9 cellular contexts compared by ENCODE assay signal in the genomic region with DNA sequence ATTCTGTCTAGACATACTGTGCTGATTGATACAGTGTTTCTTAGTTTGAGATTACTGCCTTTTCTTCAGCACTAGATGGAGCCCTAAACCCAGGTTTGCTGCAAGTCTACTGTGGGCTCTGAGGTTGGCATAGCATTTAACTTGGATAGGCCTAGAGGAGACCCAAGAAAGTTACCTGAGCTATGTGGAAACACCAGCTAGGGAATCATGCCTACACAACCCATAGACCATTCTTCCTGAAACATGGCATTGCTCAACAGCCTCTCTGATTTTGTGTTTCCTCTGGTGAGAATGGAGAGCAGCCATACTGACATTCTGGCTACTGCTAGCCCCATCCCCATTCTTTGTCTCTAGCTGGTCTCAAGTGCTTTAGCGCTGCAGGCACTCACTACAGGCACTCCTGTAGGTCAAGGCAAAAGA.
DNase-seq lines count a peak whose midpoint lies in the region; ATAC-seq and TF ChIP-seq lines count a peak whose summit lies in the region.
"Had no signal": no experiment of that assay in that cellular context is flagged by ENCODE, and none has a peak within 500 bp of the region (broad histone marks: within the 10 kb centered on the region; RNA-seq: fewer than 3 reads in every experiment).

No MANE protein-coding gene starts in this region.

- DNase-seq in GM04504 (ENCODE audit: low read depth) (peak; percentile 24), RKO (ENCODE audit: low spot score) (peak; percentile 82), foreskin keratinocyte (peak; percentile 37 to 62), upper lobe of left lung (no peak), amygdala (lab: John Stamatoyannopoulos, UW) (no peak), mucosa of gallbladder (ENCODE audit: low spot score) (no peak)

- TF ChIP-seq CTCF in foreskin keratinocyte (conservative IDR thresholded peaks at IDR 0.05) (peak; percentile 85), upper lobe of left lung (IDR thresholded peaks at IDR 0.05) (peak in 3 of 6 experiments; percentile 27 to 59 (median 53))

- H3K27me3 ChIP-seq in foreskin keratinocyte (no peaks in the 10 kb centered on the region), upper lobe of left lung (no peaks in the 10 kb centered on the region)
- H3K27me3 ChIP-seq: adrenal gland had no signal

- H3K4me1 ChIP-seq in foreskin keratinocyte (peaks cover 11% of the 10 kb centered on the region), upper lobe of left lung (no peaks in the 10 kb centered on the region)
- H3K4me1 ChIP-seq: adrenal gland had no signal

- H3K9me3 ChIP-seq in upper lobe of left lung = no peaks in the 10 kb centered on the region
- H3K9me3 ChIP-seq: adrenal gland had no signal

- ATAC-seq in GM21423 (IDR thresholded peaks at IDR 0.05; ENCODE audit: unreplicated experiment) (peak; percentile 83), HG03571 (IDR thresholded peaks at IDR 0.05; ENCODE audit: unreplicated experiment) (peak; percentile 78), foreskin keratinocyte (peak; percentile 95), upper lobe of left lung (ENCODE audit: low FRiP score in 2 of 2) (peak; percentile 63 to 69)

- no peak overlapping the region for H3K27ac ChIP-seq in foreskin keratinocyte
- no peak overlapping the region for H3K27ac ChIP-seq in upper lobe of left lung
- H3K27ac ChIP-seq: adrenal gland had no signal

- no peaks in the 10 kb centered on the region for H3K36me3 ChIP-seq in upper lobe of left lung
- H3K36me3 ChIP-seq: adrenal gland had no signal

- TF ChIP-seq EP300 in upper lobe of left lung (IDR thresholded peaks at IDR 0.05) = no peak

- WGBS in upper lobe of left lung, 2 donors = 90 to 95% methylated on average over 1 of the region's 1 CpG

- no peak overlapping the region for H3K4me3 ChIP-seq in upper lobe of left lung
- H3K4me3 ChIP-seq: adrenal gland had no signal

- no peak for TF ChIP-seq POLR2A in upper lobe of left lung (IDR thresholded peaks at IDR 0.05)

Comparison
In these comparisons a context has a peak if more than half of its experiments do, and no peak if none do; other contexts are left out.
1. DNase-seq: peak in GM04504 (single experiment), RKO (single experiment) and foreskin keratinocyte (2 of 2); none in upper lobe of left lung (0 of 2), amygdala (0 of 56) and mucosa of gallbladder (single experiment).
2. Peak in every context shown above with its lines, with median percentiles within 50 percentile points of each other: ATAC-seq.